ENCODE assay signal across 32 cellular contexts in the genomic region with DNA sequence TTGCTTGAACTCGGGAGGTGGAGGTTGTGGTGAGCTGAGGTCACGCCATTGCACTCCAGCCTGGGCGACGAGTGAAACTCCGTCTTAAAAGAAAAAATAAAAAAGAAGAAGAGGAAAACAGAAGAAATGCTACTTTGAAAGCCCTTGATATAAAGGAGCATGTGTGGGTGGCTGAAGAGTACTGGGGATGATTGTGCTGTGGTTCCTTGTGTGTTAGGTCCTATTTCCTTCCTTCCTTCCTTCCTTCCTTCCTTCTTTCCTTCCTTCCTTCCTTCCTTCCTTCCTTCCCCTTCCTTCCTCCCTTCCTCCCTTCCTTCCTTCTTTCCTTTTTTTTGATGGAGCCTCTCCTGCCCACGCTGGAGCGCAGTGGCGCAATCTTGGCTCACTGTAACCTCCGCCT. TPM values are rescaled to one million over a fixed set of nuclear protein-coding genes. Genes with fewer than 3 reads are reported as not detected.
"Had no signal": no experiment of that assay in that cellular context is flagged by ENCODE, and none has a peak within 500 bp of the region (broad histone marks: within the 10 kb centered on the region; RNA-seq: fewer than 3 reads in every experiment).

No MANE protein-coding gene starts in this region.

- DNase-seq: IMR-90, Kasumi-1, MM.1S, NCI-H1048, NCI-H1105, NCI-H1417, NCI-H146, NCI-H1694 treated with DMSO at 0.1 percent for 48 hours, NCI-H1930, NCI-H2081, NCI-H2107, NCI-H2171, NCI-H226, NCI-H446, NCI-H510A, NCI-H524 treated with DMSO at 0.1 percent for 48 hours, NCI-H69, NCI-H774, PC-3, SHP77, SK-N-SH, SW 1271, T-cell, T-helper 2 cell had no signal

- FAIRE-seq: HepG2 had no signal

- H3K36me3 Mint-ChIP-seq: T-cell had no signal

- ATAC-seq: HepG2, Panc1, PC-3, T-cell had no signal

- H3K27ac ChIP-seq: KMS-11, RWPE1 had no signal

- H3K27ac Mint-ChIP-seq: T-cell had no signal

- H3K9ac ChIP-seq: KMS-11, SK-N-SH had no signal

- H3K4me3 Mint-ChIP-seq: T-cell had no signal

- H3K4me2 ChIP-seq: KMS-11, SK-N-SH had no signal

- H3K9me3 ChIP-seq: SK-N-SH had no signal

- H3K9me3 Mint-ChIP-seq: T-cell had no signal

RNA-seq across cellular contexts. Expression of gene WDR88, which starts 14.3 kb away (rescaled TPM):
- total RNA-seq: HepG2, HT1080, IMR-90, M059J, PC-3, SK-MEL-5 had no signal
- polyA plus RNA-seq: HepG2, IMR-90, SK-N-SH had no signal

RNA-seq across cellular contexts. Expression of gene LRP3, which starts 47.9 kb away (rescaled TPM):
- total RNA-seq: OCI-LY7 had no signal
